In genomic region chr2:47506024-47506423, GRCh38 we compare ENCODE assay signal across 5 cellular contexts.
"Had no signal": no experiment of that assay in that cellular context is flagged by ENCODE, and none has a peak within 500 bp of the region (broad histone marks: within the 10 kb centered on the region; RNA-seq: fewer than 3 reads in every experiment).

No MANE protein-coding gene starts in this region.

- H3K4me2 ChIP-seq: GM23338 had no signal

- H3K4me3 ChIP-seq: GM23338 had no signal

- DNase-seq: H9, HCEC 1CT, KG1 had no signal

- H2AFZ ChIP-seq: GM23338 had no signal

- ATAC-seq: GM23338 had no signal

- H3K27ac Mint-ChIP-seq: GM23338, H9, IgD-negative memory B cell had no signal

- H3K4me3 Mint-ChIP-seq: GM23338, H9, IgD-negative memory B cell had no signal
